In the genomic region with DNA sequence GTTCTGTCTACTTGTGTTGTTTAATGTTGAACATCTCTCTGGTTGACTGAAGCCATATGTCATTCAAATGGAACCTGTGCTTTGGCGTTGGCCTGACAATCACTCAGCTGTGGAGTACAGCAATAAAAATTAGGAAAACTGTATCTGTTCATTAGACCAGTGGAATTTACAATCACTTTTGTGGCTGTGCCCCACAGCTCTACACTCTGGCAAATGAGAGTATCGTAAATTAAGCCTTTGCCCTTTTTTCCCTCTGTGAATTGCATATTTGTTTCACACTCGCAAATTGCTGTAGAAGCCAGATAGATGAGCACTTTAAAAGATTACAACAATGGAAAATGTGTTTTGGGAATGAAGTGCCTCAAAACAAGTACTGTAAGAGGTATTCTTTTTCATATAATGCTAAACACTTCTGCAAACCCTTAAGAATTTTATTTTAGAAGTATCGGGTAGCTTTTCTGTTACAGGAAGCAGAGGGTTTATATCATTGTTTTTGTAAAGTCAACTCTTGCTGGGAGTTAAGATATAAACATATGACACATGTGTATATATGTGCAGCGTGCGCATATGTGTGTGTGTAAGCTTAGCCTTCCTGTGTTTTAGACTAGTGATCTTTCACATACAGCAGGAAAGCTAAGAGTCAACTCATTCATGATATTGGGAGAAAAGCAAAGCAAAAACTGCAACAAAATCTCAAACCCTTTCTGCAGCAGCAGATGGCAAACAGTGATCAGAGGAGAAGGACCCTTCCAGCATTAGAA, we compare ENCODE assay signal across 26 cellular contexts.
DNase-seq lines count a peak whose midpoint lies in the region; ATAC-seq and TF ChIP-seq lines count a peak whose summit lies in the region.
"Had no signal": no experiment of that assay in that cellular context is flagged by ENCODE, and none has a peak within 500 bp of the region (broad histone marks: within the 10 kb centered on the region; RNA-seq: fewer than 3 reads in every experiment).

No MANE protein-coding gene starts in this region.

- no peak overlapping the region for H2BK120ac ChIP-seq in IMR-90 (ENCODE audit: low read depth, low read length)

- DNase-seq in IMR-90 = peak; percentile 89
- no peak for DNase-seq in Panc1 (ENCODE audit: low read depth, low spot score)
- no peak for DNase-seq in glutamatergic neuron
- no peak for DNase-seq in smooth muscle cell (lab: John Stamatoyannopoulos, UW; ENCODE audit: unreplicated experiment)
- DNase-seq in naive thymus-derived CD8-positive, alpha-beta T cell = no peak
- DNase-seq in left colon = no peak
- DNase-seq: activated B cell treated with CpG ODN at 0.5 μM for 24 hours; activated CD4-positive, alpha-beta T cell treated with anti-CD3 and anti-CD28 coated beads, Interleukin-2, amount 50 U/mL, for 4 hours; CD4-positive, CD25-positive, alpha-beta regulatory T cell; central memory CD4-positive, alpha-beta T cell; EL; foreskin keratinocyte; HFFc6; immature natural killer cell; NCI-H1105 treated with DMSO at 0.1 percent for 48 hours; NCI-H526 treated with DMSO at 0.1 percent for 48 hours; right lobe of liver; stimulated activated CD4-positive, alpha-beta T cell treated with anti-CD3 and anti-CD28 coated beads, Interleukin-4, amount 100 ng/mL, for 4 hours; stimulated activated naive CD8-positive, alpha-beta T cell treated with anti-CD3 and anti-CD28 coated beads, Interleukin-15, amount 100 ng/mL, for 72 hours; T1000; thyroid gland had no signal

- H2BK15ac ChIP-seq in IMR-90 (ENCODE audit: low read depth, low read length) = no peak overlapping the region

- H3K27ac Mint-ChIP-seq in glutamatergic neuron (ENCODE audit: unreplicated experiment) = peak overlapping the region; percentile 88
- H3K27ac Mint-ChIP-seq in naive thymus-derived CD8-positive, alpha-beta T cell = peak overlapping the region in 3 of 10 donors; percentile 12 to 71 (median 51)
- H3K27ac Mint-ChIP-seq: activated B cell treated with CpG ODN at 0.5 μM for 24 hours; activated naive CD8-positive, alpha-beta T cell; activated T-helper 17 cell treated with anti-CD3 and anti-CD28 coated beads, Interleukin-2, amount 50 U/mL, for 72 hours; CD4-positive, CD25-positive, alpha-beta regulatory T cell; HFFc6; stimulated activated naive CD8-positive, alpha-beta T cell treated with anti-CD3 and anti-CD28 coated beads, Interleukin-15, amount 100 ng/mL, for 72 hours had no signal

- H3K9ac ChIP-seq in IMR-90 (ENCODE audit: low read depth, low read length) (no peak overlapping the region), smooth muscle cell (ENCODE audit: low read depth) (no peak overlapping the region)
- H3K9ac ChIP-seq: parathyroid adenoma had no signal

- peaks cover 98% of the 10 kb centered on the region for H3K79me2 ChIP-seq in smooth muscle cell (ENCODE audit: low read depth)

- no TSS peak for BruUV-seq in IMR-90 (replicated peaks; lab: Mats Ljungman, UMichigan)
- BruUV-seq in Panc1 (replicated peaks; lab: Mats Ljungman, UMichigan) = TSS peak; percentile 21

- no peaks in the 10 kb centered on the region for H3K36me3 Mint-ChIP-seq in glutamatergic neuron (ENCODE audit: unreplicated experiment)
- peaks cover 0 to 7% (median 5%) of the 10 kb centered on the region in 3 donors for H3K36me3 Mint-ChIP-seq in naive thymus-derived CD8-positive, alpha-beta T cell
- H3K36me3 Mint-ChIP-seq: immature natural killer cell had no signal

- no peaks in the 10 kb centered on the region for H3K36me3 ChIP-seq in IMR-90 (ENCODE audit: control insufficient read depth, insufficient read depth, low read length)
- no peaks in the 10 kb centered on the region for H3K36me3 ChIP-seq in Panc1 (ENCODE audit: control insufficient read depth, insufficient read depth, low read length)
- H3K36me3 ChIP-seq in smooth muscle cell (ENCODE audit: low read depth) = no peaks in the 10 kb centered on the region
- H3K36me3 ChIP-seq: right lobe of liver, thyroid gland had no signal

- peaks cover 20% of the 10 kb centered on the region for H3K4me1 ChIP-seq in IMR-90 (ENCODE audit: control insufficient read depth, insufficient read depth, low read length)
- H3K4me1 ChIP-seq in Panc1 (ENCODE audit: control insufficient read depth, insufficient read depth, low read length) = 0 out of 2 replicates have a peak, but pooled peaks cover 13% of the 10 kb centered on the region
- no peaks in the 10 kb centered on the region for H3K4me1 ChIP-seq in smooth muscle cell (ENCODE audit: low read depth)

- H3K9me3 Mint-ChIP-seq in glutamatergic neuron (ENCODE audit: unreplicated experiment) = peaks cover 15% of the 10 kb centered on the region
- H3K9me3 Mint-ChIP-seq in naive thymus-derived CD8-positive, alpha-beta T cell = no peaks in the 10 kb centered on the region
- H3K9me3 Mint-ChIP-seq: activated B cell treated with CpG ODN at 0.5 μM for 24 hours; activated T-helper 17 cell treated with anti-CD3 and anti-CD28 coated beads, Interleukin-2, amount 50 U/mL, for 72 hours; CD4-positive, CD25-positive, alpha-beta regulatory T cell; HFFc6; IgD-negative memory B cell; immature natural killer cell; stimulated activated naive CD8-positive, alpha-beta T cell treated with anti-CD3 and anti-CD28 coated beads, Interleukin-15, amount 100 ng/mL, for 72 hours had no signal

- H3K27me3 ChIP-seq in IMR-90 (ENCODE audit: control insufficient read depth, insufficient read depth, low read length) (no peaks in the 10 kb centered on the region), Panc1 (ENCODE audit: control insufficient read depth, insufficient read depth, low read length) (no peaks in the 10 kb centered on the region), smooth muscle cell (ENCODE audit: low read depth) (no peaks in the 10 kb centered on the region)
- H3K27me3 ChIP-seq: foreskin keratinocyte, right lobe of liver, thyroid gland had no signal

- TF ChIP-seq CTCF in IMR-90 (conservative IDR thresholded peaks at IDR 0.05; ENCODE audit: low read depth, low read length) (no peak), Panc1 (IDR thresholded peaks at IDR 0.05) (no peak), glutamatergic neuron (IDR thresholded peaks at IDR 0.05; ENCODE audit: partially characterized antibody, unreplicated experiment) (no peak), smooth muscle cell (IDR thresholded peaks at IDR 0.05; ENCODE audit: borderline replicate concordance, insufficient read depth, poor library complexity, severe bottlenecking) (no peak)

- no peak overlapping the region for H3K4ac ChIP-seq in IMR-90 (ENCODE audit: low read depth, low read length)

- peaks cover 66% of the 10 kb centered on the region for H3K4me1 Mint-ChIP-seq in glutamatergic neuron (ENCODE audit: low read depth, unreplicated experiment)
- peaks cover 50 to 90% (median 81%) of the 10 kb centered on the region in 4 donors for H3K4me1 Mint-ChIP-seq in naive thymus-derived CD8-positive, alpha-beta T cell

- no peak overlapping the region for H4K8ac ChIP-seq in IMR-90 (ENCODE audit: low read depth in 2 of 2, low read length in 2 of 2)

- H3K27me3 Mint-ChIP-seq in glutamatergic neuron (ENCODE audit: unreplicated experiment) = peaks cover 12% of the 10 kb centered on the region
- no peaks in the 10 kb centered on the region for H3K27me3 Mint-ChIP-seq in naive thymus-derived CD8-positive, alpha-beta T cell
- H3K27me3 Mint-ChIP-seq: activated B cell treated with CpG ODN at 0.5 μM for 24 hours; activated naive CD8-positive, alpha-beta T cell; activated T-helper 17 cell treated with anti-CD3 and anti-CD28 coated beads, Interleukin-2, amount 50 U/mL, for 72 hours; CD4-positive, CD25-positive, alpha-beta regulatory T cell; IgD-negative memory B cell; stimulated activated naive CD8-positive, alpha-beta T cell treated with anti-CD3 and anti-CD28 coated beads, Interleukin-15, amount 100 ng/mL, for 72 hours had no signal

- H3K27ac ChIP-seq in IMR-90 (ENCODE audit: insufficient read depth, low read length) (no peak overlapping the region), Panc1 (ENCODE audit: low read length) (no peak overlapping the region), smooth muscle cell (ENCODE audit: low read depth) (peak overlapping the region; percentile 39)
- H3K27ac ChIP-seq: foreskin keratinocyte, parathyroid adenoma, right lobe of liver, thyroid gland had no signal

- CTCF ChIA-PET in IMR-90 (lab: Yijun Ruan, JAX) = interaction anchor here (1.1 kb wide), 1 partner anchor 15 kb away, joined by 3 read pairs; no protein-coding TSS in a partner anchor
- CTCF ChIA-PET in Panc1 (lab: Charles Lee) = interaction anchor here (0.6 kb wide), 1 partner anchor 103 kb away, joined by 9 read pairs; no protein-coding TSS in a partner anchor

- intact Hi-C loops in IMR-90 (cut with micrococcal nuclease) = no loop called here
- intact Hi-C loops in Panc1 (cut with micrococcal nuclease; ENCODE audit: unreplicated experiment) = no loop called here
- intact Hi-C loops in left colon (cut with DNase I, micrococcal nuclease) = no loop called here

- H4K91ac ChIP-seq in IMR-90 (ENCODE audit: insufficient read depth, low read depth, low read length) = no peak overlapping the region

- peak overlapping the region; percentile 13; the same call in 1 of the 2 replicates for H2AK5ac ChIP-seq in IMR-90 (ENCODE audit: low read depth, low read length)

- H3K4me2 ChIP-seq in IMR-90 (ENCODE audit: low read depth, low read length) = peak overlapping the region; percentile 88
- peak overlapping the region; percentile 13 for H3K4me2 ChIP-seq in smooth muscle cell

- POLR2A ChIA-PET in IMR-90 (lab: Charles Lee; ENCODE audit: unreplicated experiment) (interaction anchor here (0.5 kb wide), 1 partner anchor 292 kb away, joined by 4 read pairs; no protein-coding TSS in a partner anchor), Panc1 (lab: Charles Lee) (interaction anchor here (0.5 kb wide), 1 partner anchor 75 kb away, joined by 3 read pairs; no protein-coding TSS in a partner anchor)
- POLR2A ChIA-PET in naive thymus-derived CD8-positive, alpha-beta T cell (lab: Charles Lee) = no interaction called here

- no peak for TF ChIP-seq POLR2A in IMR-90 (IDR thresholded peaks at IDR 0.05; ENCODE audit: low read depth, low read length)

- in situ Hi-C loops in IMR-90 (cut with MboI; ENCODE audit: low sequenced_read_pairs) (no loop called here), Panc1 (cut with HindIII; ENCODE audit: low pct_unique_long_range_greater_than_20kb, low sequenced_read_pairs) (no loop called here)

- no peak for TF ChIP-seq RAD21 in IMR-90 (IDR thresholded peaks at IDR 0.05; ENCODE audit: low read length)

- peak overlapping the region; percentile 17; the same call in 1 of the 2 replicates for H3K14ac ChIP-seq in IMR-90 (replicated peaks; ENCODE audit: low read depth, low read length)

- peak overlapping the region; percentile 30; the same call in 1 of the 2 replicates for H3K23ac ChIP-seq in IMR-90 (ENCODE audit: low read depth, low read length)

- no peaks in the 10 kb centered on the region for H3K9me3 ChIP-seq in IMR-90 (ENCODE audit: control insufficient read depth, insufficient read depth, low read length)
- H3K9me3 ChIP-seq in Panc1 (ENCODE audit: control insufficient read depth, insufficient read depth, low read depth, low read length) = no peaks in the 10 kb centered on the region
- no peaks in the 10 kb centered on the region for H3K9me3 ChIP-seq in smooth muscle cell (replicated peaks; ENCODE audit: low read depth)
- H3K9me3 ChIP-seq: right lobe of liver, thyroid gland had no signal

- dilution Hi-C loops in IMR-90 (cut with HindIII; ENCODE audit: low sequenced_read_pairs, unreplicated experiment) = no loop called here

- ATAC-seq in IMR-90 (ENCODE audit: low read depth) = peak; percentile 82
- ATAC-seq in Panc1 = no peak
- no peak for ATAC-seq in naive thymus-derived CD8-positive, alpha-beta T cell
- ATAC-seq in GM18517 (IDR thresholded peaks at IDR 0.05; ENCODE audit: unreplicated experiment) = no peak
- no peak for ATAC-seq in left colon
- ATAC-seq: activated T-helper 17 cell treated with anti-CD3 and anti-CD28 coated beads, Interleukin-2, amount 50 U/mL, for 72 hours; foreskin keratinocyte; right lobe of liver; stimulated activated naive CD8-positive, alpha-beta T cell treated with anti-CD3 and anti-CD28 coated beads, Interleukin-15, amount 100 ng/mL, for 72 hours had no signal

- no peak overlapping the region for H4K5ac ChIP-seq in IMR-90 (ENCODE audit: low read depth, low read length)

- H2BK5ac ChIP-seq in IMR-90 (ENCODE audit: low read depth, low read length, poor library complexity, severe bottlenecking) = no peak overlapping the region

- H3K18ac ChIP-seq in IMR-90 (ENCODE audit: low read depth, low read length) = peak overlapping the region; percentile 23; the same call in 1 of the 2 replicates

- no CpG with 5 or more reads among the region's 6 CpGs for WGBS in IMR-90 (ENCODE audit: extremely low coverage in 2 of 2, insufficient read length in 1 of 2), 2 experiments
- WGBS in smooth muscle cell (ENCODE audit: low lambda C conversion rate) = 68% methylated on average over 6 of the region's 6 CpGs

- no peak overlapping the region for H3K56ac ChIP-seq in IMR-90 (ENCODE audit: extremely low read depth, insufficient read depth, low read length)

- peaks cover 70% of the 10 kb centered on the region for H4K20me1 ChIP-seq in IMR-90 (ENCODE audit: insufficient read depth, low read length)
- H4K20me1 ChIP-seq in smooth muscle cell (ENCODE audit: low read depth) = peaks cover 100% of the 10 kb centered on the region

- H3K4me3 ChIP-seq in IMR-90 (ENCODE audit: insufficient read depth, low read depth, low read length) (no peak overlapping the region), Panc1 (ENCODE audit: low read depth in 2 of 2, low read length in 2 of 2) (no peak overlapping the region), smooth muscle cell (no peak overlapping the region)
- H3K4me3 ChIP-seq: right lobe of liver, thyroid gland had no signal

- H2AFZ ChIP-seq in IMR-90 (replicated peaks; ENCODE audit: low read length, poor library complexity) (no peak overlapping the region), smooth muscle cell (ENCODE audit: low read depth) (no peak overlapping the region)
- H2AFZ ChIP-seq: parathyroid adenoma had no signal

- peaks cover 59 to 79% of the 10 kb centered on the region in 2 experiments for H3K79me1 ChIP-seq in IMR-90 (ENCODE audit: low read depth in 1 of 2, low read length in 2 of 2)

- H3K9me1 ChIP-seq in IMR-90 (ENCODE audit: insufficient read depth, low read length) = peaks cover 25% of the 10 kb centered on the region

- no peak overlapping the region for H2BK20ac ChIP-seq in IMR-90 (ENCODE audit: low read depth, low read length)

- H3K4me3 Mint-ChIP-seq in glutamatergic neuron (ENCODE audit: unreplicated experiment) = peak overlapping the region; percentile 53
- H3K4me3 Mint-ChIP-seq in naive thymus-derived CD8-positive, alpha-beta T cell = peak overlapping the region in 1 of 10 donors; percentile 16
- H3K4me3 Mint-ChIP-seq: activated B cell treated with CpG ODN at 0.5 μM for 24 hours; activated naive CD8-positive, alpha-beta T cell; activated T-helper 17 cell treated with anti-CD3 and anti-CD28 coated beads, Interleukin-2, amount 50 U/mL, for 72 hours; HFFc6; immature natural killer cell; stimulated activated naive CD8-positive, alpha-beta T cell treated with anti-CD3 and anti-CD28 coated beads, Interleukin-15, amount 100 ng/mL, for 72 hours had no signal

- H3F3A ChIP-seq in smooth muscle cell (ENCODE audit: low read depth) = no peaks in the 10 kb centered on the region

- H2AK9ac ChIP-seq in IMR-90 (replicated peaks; ENCODE audit: low read depth, low read length, poor library complexity) = no peak overlapping the region
